In the genomic region with DNA sequence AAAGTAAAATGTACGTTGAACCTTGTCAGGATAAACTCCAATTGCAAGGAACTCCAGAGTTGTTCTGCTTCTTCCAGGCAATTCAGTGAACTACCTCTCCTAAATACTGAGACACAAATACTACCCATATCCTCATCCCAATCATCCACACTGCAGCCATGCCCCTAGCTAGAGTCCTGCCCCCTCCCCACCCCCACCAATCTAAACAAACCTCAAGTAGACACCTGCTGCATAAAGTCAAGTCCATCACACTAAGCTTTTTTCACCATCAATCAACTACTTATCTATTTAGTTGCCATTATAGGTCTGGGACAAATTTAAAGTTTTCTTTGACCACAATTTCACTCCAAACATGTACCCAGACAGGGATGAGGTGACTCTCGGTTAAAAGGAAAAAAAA, we compare ENCODE assay signal across 10 cellular contexts.
DNase-seq lines count a peak whose midpoint lies in the region; ATAC-seq and TF ChIP-seq lines count a peak whose summit lies in the region.
"Had no signal": no experiment of that assay in that cellular context is flagged by ENCODE, and none has a peak within 500 bp of the region (broad histone marks: within the 10 kb centered on the region; RNA-seq: fewer than 3 reads in every experiment).

No MANE protein-coding gene starts in this region.

- H3K4me1 ChIP-seq in upper lobe of left lung, result peaks cover 42 to 48% (median 45%) of the 10 kb centered on the region in 4 donors
- H3K4me1 ChIP-seq: prostate gland had no signal

- peak overlapping the region; percentile 76 for H3K4me3 Mint-ChIP-seq in activated naive CD4-positive, alpha-beta T cell treated with anti-CD3 and anti-CD28 coated beads, Interleukin-2, amount 50 U/mL, for 24 hours
- H3K4me3 Mint-ChIP-seq in activated naive CD8-positive, alpha-beta T cell treated with anti-CD3 and anti-CD28 coated beads, Interleukin-2, amount 10 ng/mL, durations not matched to agents 7 days and 5 days, result peak overlapping the region; percentile 82
- H3K4me3 Mint-ChIP-seq in memory B cell (peak overlapping the region; percentile 84), glutamatergic neuron (ENCODE audit: unreplicated experiment) (no peak overlapping the region)

- H3K36me3 ChIP-seq in upper lobe of left lung, result peaks cover 0 to 15% (median 5%) of the 10 kb centered on the region in 4 donors

- 49 to 57% methylated on average over 2 of the region's 2 CpGs for WGBS in upper lobe of left lung, 2 donors

- no peak for TF ChIP-seq EP300 in upper lobe of left lung (IDR thresholded peaks at IDR 0.05)

- H3K4me1 Mint-ChIP-seq in activated naive CD4-positive, alpha-beta T cell treated with anti-CD3 and anti-CD28 coated beads, Interleukin-2, amount 50 U/mL, for 24 hours, result peaks cover 86% of the 10 kb centered on the region
- peaks cover 52% of the 10 kb centered on the region for H3K4me1 Mint-ChIP-seq in activated naive CD8-positive, alpha-beta T cell treated with anti-CD3 and anti-CD28 coated beads, Interleukin-2, amount 10 ng/mL, durations not matched to agents 7 days and 5 days
- H3K4me1 Mint-ChIP-seq in memory B cell (peaks cover 53% of the 10 kb centered on the region), glutamatergic neuron (ENCODE audit: low read depth, unreplicated experiment) (peaks cover 2% of the 10 kb centered on the region)

- no peaks in the 10 kb centered on the region for H3K27me3 ChIP-seq in upper lobe of left lung

- peaks cover 8% of the 10 kb centered on the region for H3K9me3 Mint-ChIP-seq in activated naive CD4-positive, alpha-beta T cell treated with anti-CD3 and anti-CD28 coated beads, Interleukin-2, amount 50 U/mL, for 24 hours
- H3K9me3 Mint-ChIP-seq in activated naive CD8-positive, alpha-beta T cell treated with anti-CD3 and anti-CD28 coated beads, Interleukin-2, amount 10 ng/mL, durations not matched to agents 7 days and 5 days, result peaks cover 3% of the 10 kb centered on the region
- no peaks in the 10 kb centered on the region for H3K9me3 Mint-ChIP-seq in memory B cell
- H3K9me3 Mint-ChIP-seq in glutamatergic neuron (ENCODE audit: unreplicated experiment), result no peaks in the 10 kb centered on the region

- POLR2A ChIA-PET in activated naive CD8-positive, alpha-beta T cell treated with anti-CD3 and anti-CD28 coated beads, Interleukin-2, amount 10 ng/mL, durations not matched to agents 7 days and 5 days (lab: Charles Lee), result interaction anchor here (0.6 to 2.4 kb wide), 7 partner anchors 33 to 299 kb away, joined by 3 to 15 read pairs (median 4); a partner anchor contains a TSS

- peaks cover 12% of the 10 kb centered on the region for H3K36me3 Mint-ChIP-seq in activated naive CD4-positive, alpha-beta T cell treated with anti-CD3 and anti-CD28 coated beads, Interleukin-2, amount 50 U/mL, for 24 hours
- H3K36me3 Mint-ChIP-seq in activated naive CD8-positive, alpha-beta T cell treated with anti-CD3 and anti-CD28 coated beads, Interleukin-2, amount 10 ng/mL, durations not matched to agents 7 days and 5 days, result peaks cover 15% of the 10 kb centered on the region
- H3K36me3 Mint-ChIP-seq in memory B cell (peaks cover 13% of the 10 kb centered on the region), glutamatergic neuron (ENCODE audit: unreplicated experiment) (no peaks in the 10 kb centered on the region)

- DNase-seq in activated naive CD4-positive, alpha-beta T cell treated with anti-CD3 and anti-CD28 coated beads, Interleukin-2, amount 50 U/mL, for 16 hours, result no peak
- DNase-seq in activated naive CD8-positive, alpha-beta T cell treated with anti-CD3 and anti-CD28 coated beads, Interleukin-2, amount 10 ng/mL, durations not matched to agents 7 days and 5 days, result no peak
- no peak for DNase-seq in memory B cell (ENCODE audit: low spot score in 2 of 2)
- DNase-seq in upper lobe of left lung, result no peak
- no peak for DNase-seq in glutamatergic neuron
- DNase-seq in RKO (ENCODE audit: low spot score), result no peak
- no peak for DNase-seq in GM19240 (ENCODE audit: insufficient read length, low spot score)
- DNase-seq: MV-4-11 had no signal

- peak overlapping the region; percentile 87 for H3K27ac Mint-ChIP-seq in activated naive CD4-positive, alpha-beta T cell treated with anti-CD3 and anti-CD28 coated beads, Interleukin-2, amount 50 U/mL, for 24 hours
- peak overlapping the region; percentile 83 for H3K27ac Mint-ChIP-seq in activated naive CD8-positive, alpha-beta T cell treated with anti-CD3 and anti-CD28 coated beads, Interleukin-2, amount 10 ng/mL, durations not matched to agents 7 days and 5 days
- peak overlapping the region; percentile 94 for H3K27ac Mint-ChIP-seq in memory B cell
- no peak overlapping the region for H3K27ac Mint-ChIP-seq in glutamatergic neuron (ENCODE audit: unreplicated experiment)

- no peak for TF ChIP-seq POLR2A in upper lobe of left lung (IDR thresholded peaks at IDR 0.05)

- H3K4me3 ChIP-seq in upper lobe of left lung, result peak overlapping the region in 2 of 4 donors; percentile 13 to 15
- H3K4me3 ChIP-seq: prostate gland had no signal

- TF ChIP-seq CTCF in upper lobe of left lung (IDR thresholded peaks at IDR 0.05) (no peak), glutamatergic neuron (IDR thresholded peaks at IDR 0.05; ENCODE audit: partially characterized antibody, unreplicated experiment) (no peak)

- H3K27ac ChIP-seq in upper lobe of left lung, result peak overlapping the region; percentile 18 to 64 (median 50)
- H3K27ac ChIP-seq: prostate gland had no signal

- no peaks in the 10 kb centered on the region for H3K27me3 Mint-ChIP-seq in activated naive CD4-positive, alpha-beta T cell treated with anti-CD3 and anti-CD28 coated beads, Interleukin-2, amount 50 U/mL, for 24 hours
- H3K27me3 Mint-ChIP-seq in activated naive CD8-positive, alpha-beta T cell treated with anti-CD3 and anti-CD28 coated beads, Interleukin-2, amount 10 ng/mL, durations not matched to agents 7 days and 5 days, result no peaks in the 10 kb centered on the region
- H3K27me3 Mint-ChIP-seq in memory B cell (no peaks in the 10 kb centered on the region), glutamatergic neuron (ENCODE audit: unreplicated experiment) (peaks cover 5% of the 10 kb centered on the region)

- H3K9me3 ChIP-seq in upper lobe of left lung, result no peaks in the 10 kb centered on the region
- H3K9me3 ChIP-seq: prostate gland had no signal

- ATAC-seq in activated naive CD8-positive, alpha-beta T cell treated with anti-CD3 and anti-CD28 coated beads, Interleukin-2, amount 10 ng/mL, durations not matched to agents 7 days and 5 days (ENCODE audit: low read depth), result no peak
- ATAC-seq in memory B cell (ENCODE audit: low read depth) (no peak), upper lobe of left lung (ENCODE audit: low FRiP score in 2 of 2) (no peak)
